In the genomic region with DNA sequence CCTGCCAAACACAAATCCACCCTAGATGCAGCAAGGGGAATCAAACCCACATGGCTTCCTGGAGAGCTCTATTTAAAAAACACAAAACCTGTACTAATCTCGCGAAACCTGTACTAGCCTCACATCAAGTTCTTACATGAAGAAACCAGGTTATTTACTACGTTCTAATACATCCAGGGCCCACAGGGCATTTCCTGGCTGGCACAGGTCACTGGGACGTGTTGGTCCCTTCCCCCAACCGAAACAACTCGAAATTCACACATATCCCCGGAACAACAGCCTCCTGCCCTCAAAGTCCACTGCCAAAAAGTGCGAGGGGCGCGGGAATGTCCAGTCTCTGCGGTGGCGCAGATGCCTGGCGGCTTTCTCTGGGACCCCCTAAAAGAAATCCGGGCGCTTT, we compare ENCODE assay signal across 8 cellular contexts.
DNase-seq lines count a peak whose midpoint lies in the region; ATAC-seq and TF ChIP-seq lines count a peak whose summit lies in the region.

No MANE protein-coding gene starts in this region.

- no peaks in the 10 kb centered on the region for H3K4me1 ChIP-seq in HEK293 (ENCODE audit: control insufficient read depth, insufficient read depth, low read length)

- H3K9me3 ChIP-seq in HEK293 (ENCODE audit: control insufficient read depth, insufficient read depth, low read depth, low read length): no peaks in the 10 kb centered on the region
- H3K9me3 ChIP-seq in WERI-Rb-1 (ENCODE audit: severe bottlenecking): no peaks in the 10 kb centered on the region

- H3K27ac ChIP-seq in HEK293 (ENCODE audit: extremely low read depth, low read depth, low read length) (no peak overlapping the region), WERI-Rb-1 (no peak overlapping the region)

- H3K4me3 ChIP-seq in HEK293 (ENCODE audit: low read depth, low read length): peak overlapping the region; percentile 49; the same call in 1 of the 2 replicates
- H3K4me3 ChIP-seq in WERI-Rb-1 (ENCODE audit: low read depth, low read length): peak overlapping the region; percentile 48
- H3K4me3 ChIP-seq in foreskin fibroblast (ENCODE audit: low read depth in 1 of 2, low read length in 2 of 2): peak overlapping the region; percentile 56 to 64
- H3K4me3 ChIP-seq in skeletal muscle cell (ENCODE audit: low read depth, low read length): peak overlapping the region; percentile 65

- ATAC-seq in HG02884 (IDR thresholded peaks at IDR 0.05; ENCODE audit: unreplicated experiment): no peak
- ATAC-seq in HG03565 (IDR thresholded peaks at IDR 0.05; ENCODE audit: unreplicated experiment): no peak

- CTCF ChIA-PET in HEK293 (lab: Yijun Ruan, JAX): no interaction called here

- DNase-seq in WERI-Rb-1 (no peak), foreskin fibroblast (no peak), skeletal muscle cell (ENCODE audit: low read depth) (no peak), NCI-H2171 treated with DMSO at 0.1 percent for 48 hours (lab: John Stamatoyannopoulos, UW) (no peak), NCI-H1930 (lab: John Stamatoyannopoulos, UW) (no peak)

- no peaks in the 10 kb centered on the region for H3K36me3 ChIP-seq in HEK293 (ENCODE audit: control insufficient read depth in 2 of 2, insufficient read depth in 1 of 2, low read length in 2 of 2)
- no peaks in the 10 kb centered on the region for H3K36me3 ChIP-seq in WERI-Rb-1

- POLR2A ChIA-PET in HEK293 (lab: Yijun Ruan, JAX): no interaction called here

- H3K27me3 ChIP-seq in WERI-Rb-1 (ENCODE audit: insufficient read depth, low read depth, severe bottlenecking): no peaks in the 10 kb centered on the region

- TF ChIP-seq CTCF in HEK293 (tag by site-specific recombination; IDR thresholded peaks at IDR 0.05) (no peak), WERI-Rb-1 (IDR thresholded peaks at IDR 0.05; ENCODE audit: low read depth, low read length) (no peak), foreskin fibroblast (IDR thresholded peaks at IDR 0.05; ENCODE audit: low read depth, low read length) (no peak)

TF ChIP-seq in HEK293, 187 proteins besides CTCF, POLR2A, EP300 and RAD21:
- TF ChIP-seq ZNF529 (tag by site-specific recombination; IDR thresholded peaks at IDR 0.05; ENCODE audit: insufficient replicate concordance) (no peak), ZNF776 (tag by site-specific recombination; IDR thresholded peaks at IDR 0.05; ENCODE audit: borderline replicate concordance) (no peak), ZNF350 (tag by site-specific recombination; IDR thresholded peaks at IDR 0.05) (no peak), HOXA7 (CRISPR knock-in tag; IDR thresholded peaks at IDR 0.05; ENCODE audit: borderline replicate concordance) (no peak), ZBTB48 (tag by site-specific recombination; IDR thresholded peaks at IDR 0.05) (no peak), ZNF266 (tag by site-specific recombination; IDR thresholded peaks at IDR 0.05; ENCODE audit: low read depth) (no peak)
- TF ChIP-seq, protein P1, sequence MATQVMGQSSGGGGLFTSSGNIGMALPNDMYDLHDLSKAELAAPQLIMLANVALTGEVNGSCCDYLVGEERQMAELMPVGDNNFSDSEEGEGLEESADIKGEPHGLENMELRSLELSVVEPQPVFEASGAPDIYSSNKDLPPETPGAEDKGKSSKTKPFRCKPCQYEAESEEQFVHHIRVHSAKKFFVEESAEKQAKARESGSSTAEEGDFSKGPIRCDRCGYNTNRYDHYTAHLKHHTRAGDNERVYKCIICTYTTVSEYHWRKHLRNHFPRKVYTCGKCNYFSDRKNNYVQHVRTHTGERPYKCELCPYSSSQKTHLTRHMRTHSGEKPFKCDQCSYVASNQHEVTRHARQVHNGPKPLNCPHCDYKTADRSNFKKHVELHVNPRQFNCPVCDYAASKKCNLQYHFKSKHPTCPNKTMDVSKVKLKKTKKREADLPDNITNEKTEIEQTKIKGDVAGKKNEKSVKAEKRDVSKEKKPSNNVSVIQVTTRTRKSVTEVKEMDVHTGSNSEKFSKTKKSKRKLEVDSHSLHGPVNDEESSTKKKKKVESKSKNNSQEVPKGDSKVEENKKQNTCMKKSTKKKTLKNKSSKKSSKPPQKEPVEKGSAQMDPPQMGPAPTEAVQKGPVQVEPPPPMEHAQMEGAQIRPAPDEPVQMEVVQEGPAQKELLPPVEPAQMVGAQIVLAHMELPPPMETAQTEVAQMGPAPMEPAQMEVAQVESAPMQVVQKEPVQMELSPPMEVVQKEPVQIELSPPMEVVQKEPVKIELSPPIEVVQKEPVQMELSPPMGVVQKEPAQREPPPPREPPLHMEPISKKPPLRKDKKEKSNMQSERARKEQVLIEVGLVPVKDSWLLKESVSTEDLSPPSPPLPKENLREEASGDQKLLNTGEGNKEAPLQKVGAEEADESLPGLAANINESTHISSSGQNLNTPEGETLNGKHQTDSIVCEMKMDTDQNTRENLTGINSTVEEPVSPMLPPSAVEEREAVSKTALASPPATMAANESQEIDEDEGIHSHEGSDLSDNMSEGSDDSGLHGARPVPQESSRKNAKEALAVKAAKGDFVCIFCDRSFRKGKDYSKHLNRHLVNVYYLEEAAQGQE (tag by site-specific recombination; IDR thresholded peaks at IDR 0.05): no peak
